In the genomic region with DNA sequence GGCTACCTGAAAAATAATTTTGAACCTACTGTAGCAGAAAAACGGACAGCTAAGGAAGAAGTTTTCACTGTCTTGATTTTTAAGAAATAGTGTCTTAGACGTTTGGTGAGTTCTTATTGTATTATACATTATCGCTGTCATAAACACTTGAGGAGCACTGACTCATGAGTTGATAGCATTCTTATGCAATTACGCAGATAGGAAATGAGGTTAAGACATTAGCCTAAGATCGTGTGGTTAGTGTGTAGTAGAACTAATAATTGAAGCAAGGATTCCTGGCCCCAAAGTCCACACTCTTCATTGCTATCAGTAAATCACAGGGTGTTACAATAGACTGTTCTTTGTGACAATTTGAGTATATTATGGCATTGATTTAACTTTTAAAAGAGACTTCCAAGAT, we compare ENCODE assay signal across 21 cellular contexts.
DNase-seq lines count a peak whose midpoint lies in the region; TF ChIP-seq lines count a peak whose summit lies in the region.
"Had no signal": no experiment of that assay in that cellular context is flagged by ENCODE, and none has a peak within 500 bp of the region (broad histone marks: within the 10 kb centered on the region; RNA-seq: fewer than 3 reads in every experiment).

No MANE protein-coding gene starts in this region.

- H3K4me2 ChIP-seq in mammary epithelial cell (ENCODE audit: insufficient read depth, low read depth, low read length): peak overlapping the region; percentile 1
- H3K4me2 ChIP-seq: hepatocyte had no signal

- no TSS peak for BruUV-seq in mammary epithelial cell (replicated peaks; lab: Mats Ljungman, UMichigan)

- H3K9ac ChIP-seq in mammary epithelial cell (ENCODE audit: insufficient read depth, low read length): no peak overlapping the region

- TF ChIP-seq CTCF in mammary epithelial cell (conservative IDR thresholded peaks at IDR 0.05 in 1 of 2, IDR thresholded peaks at IDR 0.05 in 1 of 2; ENCODE audit: extremely low read depth in 1 of 2, insufficient read depth in 1 of 2, low read depth in 1 of 2, low read length in 2 of 2) (no peak), GM10266 (IDR thresholded peaks at IDR 0.05; ENCODE audit: control insufficient read depth, insufficient read depth, low read depth, missing control alignments) (no peak)

- H3K79me2 ChIP-seq in mammary epithelial cell (ENCODE audit: insufficient read depth, low read length): no peaks in the 10 kb centered on the region
- H3K79me2 ChIP-seq: hepatocyte had no signal

- H2AFZ ChIP-seq in mammary epithelial cell (ENCODE audit: low read depth, low read length): no peak overlapping the region
- H2AFZ ChIP-seq: hepatocyte had no signal

- in situ Hi-C loops in mammary epithelial cell (cut with MboI; ENCODE audit: low sequenced_read_pairs in 2 of 2): no loop called here

- H3K27me3 ChIP-seq in mammary epithelial cell (ENCODE audit: insufficient read depth, low read length): no peaks in the 10 kb centered on the region
- H3K27me3 ChIP-seq: cardiac muscle cell, hepatocyte had no signal

- DNase-seq in H4 (ENCODE audit: low spot score) (peak; percentile 57), NCI-H226 (peak; percentile 85), mammary epithelial cell (peak; percentile 74), kidney tubule cell (ENCODE audit: low spot score) (peak; percentile 46), DMS79 treated with DMSO at 0.1 percent for 48 hours (lab: John Stamatoyannopoulos, UW) (no peak), GM10266 (ENCODE audit: extremely low spot score) (no peak), amygdala (lab: John Stamatoyannopoulos, UW) (no peak)
- DNase-seq in activated CD4-positive, alpha-beta T cell treated with anti-CD3 and anti-CD28 coated beads, Interleukin-2, amount 50 U/mL, for 48 hours: no peak
- DNase-seq: activated CD4-positive, alpha-beta T cell treated with anti-CD3 and anti-CD28 coated beads, Interleukin-2, amount 10 ng/mL, durations not matched to agents 7 days and 5 days; EL; HCEC 1CT; immature natural killer cell; left ventricle myocardium superior; mucosa of descending colon; NCI-H1105; NCI-H2081; NCI-H446; posterior cingulate gyrus had no signal

- WGBS in mammary epithelial cell (ENCODE audit: low coverage, missing lambda C conversion rate): 45% methylated on average over 5 of the region's 5 CpGs

- intact Hi-C loops in mammary epithelial cell (cut with micrococcal nuclease): no loop called here

- no peak overlapping the region for H3K27ac ChIP-seq in mammary epithelial cell (ENCODE audit: insufficient read depth, low read depth, low read length)
- H3K27ac ChIP-seq: C4-2B, cardiac muscle cell, hepatocyte had no signal

- no peaks in the 10 kb centered on the region for H3K4me1 ChIP-seq in mammary epithelial cell (ENCODE audit: insufficient read depth, low read length)

- CTCF ChIA-PET in mammary epithelial cell (lab: Charles Lee; ENCODE audit: low non-redundant PET): interaction anchor here (0.6 kb wide), 1 partner anchor 947 kb away, joined by 4 read pairs; no protein-coding TSS in a partner anchor

- H3K36me3 ChIP-seq in mammary epithelial cell (ENCODE audit: insufficient read depth, low read length): no peaks in the 10 kb centered on the region
- H3K36me3 ChIP-seq: cardiac muscle cell had no signal

- H3K9me3 ChIP-seq in mammary epithelial cell (replicated peaks; ENCODE audit: insufficient read depth, low read length): no peaks in the 10 kb centered on the region
- H3K9me3 ChIP-seq: mucosa of descending colon had no signal

- H3K4me3 ChIP-seq in mammary epithelial cell (replicated peaks in 1 of 3; ENCODE audit: insufficient read depth in 1 of 3, low read depth in 2 of 3, low read length in 3 of 3): no peak overlapping the region
- H3K4me3 ChIP-seq: cardiac muscle cell, hepatocyte, mucosa of descending colon had no signal

- no peaks in the 10 kb centered on the region for H4K20me1 ChIP-seq in mammary epithelial cell (ENCODE audit: insufficient read depth, low read length)

- dilution Hi-C loops in mammary epithelial cell (cut with HindIII; ENCODE audit: low sequenced_read_pairs): no loop called here

Comparison
In these comparisons a context has a peak if more than half of its experiments do, and no peak if none do; other contexts are left out.
1. DNase-seq: peak in H4 (single experiment), NCI-H226 (single experiment), mammary epithelial cell (single experiment) and kidney tubule cell (single experiment); none in DMS79 treated with DMSO at 0.1 percent for 48 hours (single experiment), GM10266 (single experiment), activated CD4-positive, alpha-beta T cell treated with anti-CD3 and anti-CD28 coated beads, Interleukin-2, amount 50 U/mL, for 48 hours (0 of 2) and amygdala (0 of 56).